In genomic region chr1:97796716-97797115, GRCh38 we compare ENCODE assay signal across 15 cellular contexts.
DNase-seq lines count a peak whose midpoint lies in the region; ATAC-seq and TF ChIP-seq lines count a peak whose summit lies in the region.
"Had no signal": no experiment of that assay in that cellular context is flagged by ENCODE, and none has a peak within 500 bp of the region (broad histone marks: within the 10 kb centered on the region; RNA-seq: fewer than 3 reads in every experiment).

No MANE protein-coding gene starts in this region.

- H3K36me3 ChIP-seq in PC-3 (ENCODE audit: low read depth, low read length): no peaks in the 10 kb centered on the region
- H3K36me3 ChIP-seq: pancreas had no signal

- no peaks in the 10 kb centered on the region for H3K79me2 ChIP-seq in PC-3 (ENCODE audit: low read length)
- H3K79me2 ChIP-seq: hepatocyte had no signal

- CTCF ChIA-PET in PC-3 (lab: Charles Lee): no interaction called here

- no peak for DNase-seq in Right ventricle myocardium superior
- no peak for DNase-seq in cardiac septum (ENCODE audit: low spot score)
- no peak for DNase-seq in PC-3
- DNase-seq in glomerular visceral epithelial cell (ENCODE audit: extremely low spot score): peak; percentile 11
- DNase-seq in NCI-H187 treated with DMSO at 0.1 percent for 48 hours (lab: John Stamatoyannopoulos, UW): no peak
- DNase-seq in stimulated activated naive CD4-positive, alpha-beta T cell treated with Interleukin-2 at 50 U/mL for 16 hours (lab: John Stamatoyannopoulos, UW): no peak
- DNase-seq in activated CD4-positive, alpha-beta T cell treated with anti-CD3 and anti-CD28 coated beads for 4 hours: no peak
- DNase-seq: activated T-cell treated with anti-CD3 and anti-CD28 coated beads, Interleukin-2, amount 50 U/mL, for 4 hours; endodermal cell; H7; pancreas had no signal

- ATAC-seq in Right ventricle myocardium superior (ENCODE audit: poor library complexity): peak; percentile 61
- peak; percentile 49; the same call in 1 of the 2 replicates for ATAC-seq in PC-3
- no peak for ATAC-seq in GM18868 (IDR thresholded peaks at IDR 0.05; ENCODE audit: unreplicated experiment)
- ATAC-seq: activated CD4-positive, CD25-positive, alpha-beta regulatory T cell treated with anti-CD3 and anti-CD28 coated beads, Interleukin-2, amount 50 U/mL, for 24 hours; activated T-cell treated with anti-CD3 and anti-CD28 coated beads, Interleukin-2, amount 50 U/mL, for 4 hours; stimulated activated effector memory CD8-positive, alpha-beta T cell treated with anti-CD3 and anti-CD28 coated beads, Interleukin-12 subunit alpha, Interleukin-12 subunit beta, amount 100 ng/mL, for 72 hours had no signal

- H3K27ac ChIP-seq in PC-3 (ENCODE audit: low read length): no peak overlapping the region
- H3K27ac ChIP-seq: hepatocyte, pancreas had no signal

- H2AFZ ChIP-seq in PC-3 (ENCODE audit: low read length): no peak overlapping the region
- H2AFZ ChIP-seq: hepatocyte had no signal

- H3K4me3 ChIP-seq in PC-3 (ENCODE audit: low read length): no peak overlapping the region
- H3K4me3 ChIP-seq: hepatocyte, pancreas had no signal

- H4K20me1 ChIP-seq in PC-3 (ENCODE audit: low read length): no peaks in the 10 kb centered on the region

- H3K4me2 ChIP-seq in PC-3 (ENCODE audit: low read length): no peak overlapping the region
- H3K4me2 ChIP-seq: hepatocyte had no signal

- POLR2A ChIA-PET in PC-3 (lab: Charles Lee; ENCODE audit: unreplicated experiment): interaction anchor here (0.5 kb wide), 1 partner anchor 458 kb away, joined by 6 read pairs; no protein-coding TSS in a partner anchor

- H3K9me3 ChIP-seq in PC-3 (ENCODE audit: low read length): no peaks in the 10 kb centered on the region

- no peaks in the 10 kb centered on the region for H3F3A ChIP-seq in PC-3 (ENCODE audit: low read length, unreplicated experiment)

- no peaks in the 10 kb centered on the region for H3K27me3 ChIP-seq in PC-3 (ENCODE audit: low read length)
- H3K27me3 ChIP-seq: hepatocyte, pancreas had no signal

- H3K4me1 ChIP-seq in PC-3 (ENCODE audit: insufficient read depth, low read length): no peaks in the 10 kb centered on the region

- TF ChIP-seq CTCF in PC-3 (conservative IDR thresholded peaks at IDR 0.05; ENCODE audit: low read depth, low read length): no peak

- H3K9ac ChIP-seq in PC-3 (ENCODE audit: low read length): no peak overlapping the region

- intact Hi-C loops in Right ventricle myocardium superior (cut with DNase I) (no loop called here), cardiac septum (cut with DNase I) (no loop called here), PC-3 (cut with micrococcal nuclease) (no loop called here)

- no TSS peak for BruUV-seq in PC-3 (replicated peaks; lab: Mats Ljungman, UMichigan)

- H3K9me2 ChIP-seq in PC-3 (replicated peaks; ENCODE audit: low read length): no peaks in the 10 kb centered on the region
